ENCODE assay signal across 16 cellular contexts in genomic region chr2:239729681-239730566, GRCh38.
A peak's percentile ranks its signal among the peaks of the same experiment; 100 is the strongest.
DNase-seq lines count a peak whose midpoint lies in the region; ATAC-seq and TF ChIP-seq lines count a peak whose summit lies in the region.
"Had no signal": no experiment of that assay in that cellular context is flagged by ENCODE, and none has a peak within 500 bp of the region (broad histone marks: within the 10 kb centered on the region; RNA-seq: fewer than 3 reads in every experiment).

No MANE protein-coding gene starts in this region.

- ATAC-seq in Right ventricle myocardium inferior (no peak), Right ventricle myocardium superior (ENCODE audit: poor library complexity) (no peak), RWPE2 (ENCODE audit: low read depth) (no peak), aorta (ENCODE audit: low FRiP score) (no peak), left colon (no peak)
- ATAC-seq: GM23338, HCT116, PC-3 had no signal

- peaks cover 13% of the 10 kb centered on the region for H3K4me1 Mint-ChIP-seq in neural progenitor cell
- H3K4me1 Mint-ChIP-seq in activated T-cell treated with anti-CD3 and anti-CD28 coated beads, Interleukin-2, amount 50 U/mL, for 24 hours (ENCODE audit: low read depth): no peaks in the 10 kb centered on the region
- H3K4me1 Mint-ChIP-seq: IgD-negative memory B cell had no signal

- H3K9me3 Mint-ChIP-seq in neural progenitor cell: no peaks in the 10 kb centered on the region
- H3K9me3 Mint-ChIP-seq in activated T-cell treated with anti-CD3 and anti-CD28 coated beads, Interleukin-2, amount 50 U/mL, for 24 hours: peaks cover 6% of the 10 kb centered on the region
- H3K9me3 Mint-ChIP-seq: GM23338 had no signal

- H3K36me3 ChIP-seq in RWPE2 (ENCODE audit: low read depth): no peaks in the 10 kb centered on the region
- H3K36me3 ChIP-seq in neural progenitor cell: no peaks in the 10 kb centered on the region
- no peaks in the 10 kb centered on the region for H3K36me3 ChIP-seq in aorta (ENCODE audit: control insufficient read depth in 1 of 2, insufficient read depth in 2 of 2, low read length in 1 of 2)

- H3F3A ChIP-seq in neural progenitor cell (ENCODE audit: low read depth): no peaks in the 10 kb centered on the region

- H3K27me3 Mint-ChIP-seq in neural progenitor cell (ENCODE audit: insufficient read depth, low read depth): peaks cover 6% of the 10 kb centered on the region
- H3K27me3 Mint-ChIP-seq in activated T-cell treated with anti-CD3 and anti-CD28 coated beads, Interleukin-2, amount 50 U/mL, for 24 hours: no peaks in the 10 kb centered on the region

- H2AFZ ChIP-seq in neural progenitor cell (replicated peaks): no peak overlapping the region
- H2AFZ ChIP-seq: GM23338 had no signal

- no peaks in the 10 kb centered on the region for H3K79me2 ChIP-seq in neural progenitor cell (ENCODE audit: low read depth)

- no peak overlapping the region for H3K9ac ChIP-seq in neural progenitor cell

- DNase-seq in Right ventricle myocardium inferior (ENCODE audit: missing footprints): peak; percentile 50
- DNase-seq in Right ventricle myocardium superior: no peak
- peak; percentile 36 for DNase-seq in RWPE2 (ENCODE audit: low spot score)
- DNase-seq in neural progenitor cell (ENCODE audit: low spot score): no peak
- DNase-seq in aorta: peak; percentile 30 to 67
- no peak for DNase-seq in left colon
- no peak for DNase-seq in activated T-cell treated with anti-CD3 and anti-CD28 coated beads, Interleukin-2, amount 50 U/mL, for 24 hours
- DNase-seq: C1 segment of cervical spinal cord, GF-D8, NCI-H1105, NCI-H1694 treated with DMSO at 0.1 percent for 48 hours, NCI-H446, PC-3 had no signal

- no peaks in the 10 kb centered on the region for H3K4me1 ChIP-seq in RWPE2 (ENCODE audit: insufficient read depth, poor library complexity, severe bottlenecking)
- peaks cover under 1% of the 10 kb centered on the region for H3K4me1 ChIP-seq in neural progenitor cell
- no peaks in the 10 kb centered on the region for H3K4me1 ChIP-seq in aorta (ENCODE audit: control insufficient read depth in 1 of 2, insufficient read depth in 2 of 2, low read length in 2 of 2)

- WGBS in aorta, 2 donors: 91 to 93% methylated on average over 22 of the region's 22 CpGs

- peak overlapping the region; percentile 46 for H3K27ac Mint-ChIP-seq in neural progenitor cell
- no peak overlapping the region for H3K27ac Mint-ChIP-seq in activated T-cell treated with anti-CD3 and anti-CD28 coated beads, Interleukin-2, amount 50 U/mL, for 24 hours
- H3K27ac Mint-ChIP-seq: GM23338, IgD-negative memory B cell had no signal

- H3K4me3 ChIP-seq in RWPE2 (ENCODE audit: severe bottlenecking) (no peak overlapping the region), neural progenitor cell (no peak overlapping the region), aorta (ENCODE audit: low read length in 2 of 2) (no peak overlapping the region)
- H3K4me3 ChIP-seq: GM23338 had no signal

- H3K27ac ChIP-seq in RWPE2 (ENCODE audit: poor library complexity, severe bottlenecking) (no peak overlapping the region), neural progenitor cell (no peak overlapping the region), aorta (ENCODE audit: low read depth in 1 of 2, low read length in 2 of 2) (no peak overlapping the region)

- TF ChIP-seq CTCF in RWPE2 (IDR thresholded peaks at IDR 0.05; ENCODE audit: poor library complexity, severe bottlenecking) (no peak), neural progenitor cell (IDR thresholded peaks at IDR 0.05) (no peak)

- no peaks in the 10 kb centered on the region for H3K9me3 ChIP-seq in RWPE2 (ENCODE audit: severe bottlenecking)
- no peaks in the 10 kb centered on the region for H3K9me3 ChIP-seq in neural progenitor cell (ENCODE audit: low read depth)
- H3K9me3 ChIP-seq in aorta (ENCODE audit: control insufficient read depth, low read length): no peaks in the 10 kb centered on the region

- H4K20me1 ChIP-seq in neural progenitor cell (ENCODE audit: low read depth): no peaks in the 10 kb centered on the region

- no peak overlapping the region for H3K4me2 ChIP-seq in neural progenitor cell
- H3K4me2 ChIP-seq: GM23338 had no signal

- no peaks in the 10 kb centered on the region for H3K36me3 Mint-ChIP-seq in neural progenitor cell
- no peaks in the 10 kb centered on the region for H3K36me3 Mint-ChIP-seq in activated T-cell treated with anti-CD3 and anti-CD28 coated beads, Interleukin-2, amount 50 U/mL, for 24 hours (ENCODE audit: low read depth)
- H3K36me3 Mint-ChIP-seq: IgD-negative memory B cell had no signal

- H3K27me3 ChIP-seq in RWPE2 (ENCODE audit: insufficient read depth, poor library complexity, severe bottlenecking) (no peaks in the 10 kb centered on the region), neural progenitor cell (no peaks in the 10 kb centered on the region), aorta (ENCODE audit: control insufficient read depth in 1 of 2, insufficient read depth in 2 of 2, low read length in 1 of 2) (no peaks in the 10 kb centered on the region)

- intact Hi-C loops in Right ventricle myocardium inferior (cut with DNase I): no loop called here
- intact Hi-C loops in Right ventricle myocardium superior (cut with DNase I): no loop called here
- intact Hi-C loops in aorta (cut with DNase I): no loop called here
- intact Hi-C loops in left colon (cut with DNase I, micrococcal nuclease): no loop called here

- H3K4me3 Mint-ChIP-seq in neural progenitor cell: no peak overlapping the region
- H3K4me3 Mint-ChIP-seq in activated T-cell treated with anti-CD3 and anti-CD28 coated beads, Interleukin-2, amount 50 U/mL, for 24 hours: no peak overlapping the region
- H3K4me3 Mint-ChIP-seq: GM23338, IgD-negative memory B cell had no signal

Comparison
In these comparisons a context has a peak if more than half of its experiments do, and no peak if none do; other contexts are left out.
1. DNase-seq: peak in Right ventricle myocardium inferior (single experiment), RWPE2 (single experiment) and aorta (2 of 2); none in Right ventricle myocardium superior (single experiment), neural progenitor cell (single experiment), left colon (0 of 2) and activated T-cell treated with anti-CD3 and anti-CD28 coated beads, Interleukin-2, amount 50 U/mL, for 24 hours (single experiment).